11 cellular contexts compared by ENCODE assay signal in the genomic region with DNA sequence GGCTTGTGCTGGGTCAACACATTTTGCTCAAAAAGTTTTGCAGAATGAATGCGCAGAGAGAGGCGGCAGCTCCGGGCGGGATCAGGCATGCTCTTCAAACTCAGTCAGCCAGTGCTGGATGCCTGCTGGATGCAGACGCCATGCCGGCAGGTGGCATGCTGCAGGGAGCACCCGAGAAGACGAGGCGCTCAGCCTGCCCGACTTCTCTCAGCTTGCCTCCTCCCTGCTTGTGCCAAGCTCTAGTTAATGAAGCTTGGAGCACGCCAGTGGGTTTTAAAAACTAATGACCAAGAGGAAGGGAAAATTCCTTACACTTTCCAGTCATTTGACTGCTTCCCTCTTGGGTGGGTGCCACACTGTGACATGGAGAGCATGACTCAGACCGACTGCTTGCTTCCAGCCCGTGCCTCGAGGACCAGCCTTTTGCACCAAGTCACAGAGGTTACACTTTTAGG. TPM values are rescaled to one million over a fixed set of nuclear protein-coding genes. Genes with fewer than 3 reads are reported as not detected.
A peak's percentile ranks its signal among the peaks of the same experiment; 100 is the strongest.
DNase-seq lines count a peak whose midpoint lies in the region; ATAC-seq and TF ChIP-seq lines count a peak whose summit lies in the region.
"Had no signal": no experiment of that assay in that cellular context is flagged by ENCODE, and none has a peak within 500 bp of the region (broad histone marks: within the 10 kb centered on the region; RNA-seq: fewer than 3 reads in every experiment).

No MANE protein-coding gene starts in this region.

- H3K9me2 ChIP-seq in GM23248 (ENCODE audit: insufficient read depth): no peaks in the 10 kb centered on the region

- H3F3A ChIP-seq in GM23248 (ENCODE audit: insufficient read depth): no peaks in the 10 kb centered on the region

- ATAC-seq in HG02981 (IDR thresholded peaks at IDR 0.05; ENCODE audit: unreplicated experiment): no peak

- no peaks in the 10 kb centered on the region for H3K36me3 ChIP-seq in GM23248 (ENCODE audit: low read depth)

- H3K9me3 Mint-ChIP-seq in activated CD4-positive, alpha-beta T cell treated with anti-CD3 and anti-CD28 coated beads, Interleukin-2, amount 10 ng/mL, durations not matched to agents 7 days and 5 days: no peaks in the 10 kb centered on the region
- H3K9me3 Mint-ChIP-seq: neural crest cell had no signal

- TF ChIP-seq CTCF in lower leg skin (IDR thresholded peaks at IDR 0.05): no peak

- in situ Hi-C loops in GM23248 (cut with MboI): no loop called here

- no peak overlapping the region for H3K27ac ChIP-seq in GM23248

- peaks cover 51% of the 10 kb centered on the region for H3K27me3 ChIP-seq in GM23248 (replicated peaks; ENCODE audit: insufficient read depth)

- H3K27me3 Mint-ChIP-seq in activated CD4-positive, alpha-beta T cell treated with anti-CD3 and anti-CD28 coated beads, Interleukin-2, amount 10 ng/mL, durations not matched to agents 7 days and 5 days: peaks cover 4% of the 10 kb centered on the region

- whole genome bisulfite sequencing in GM23248 (ENCODE audit: low coverage in 1 of 2, low lambda C conversion rate in 2 of 2, missing lambda C conversion rate in 2 of 2), 2 experiments: 7 to 15% methylated on average over 14 of the region's 14 CpGs
- 47 to 53% methylated on average over 13 to 14 of the region's 14 CpGs for WGBS in lower leg skin, 2 donors

- POLR2A ChIA-PET in activated CD4-positive, alpha-beta T cell treated with anti-CD3 and anti-CD28 coated beads, Interleukin-2, amount 10 ng/mL, durations not matched to agents 7 days and 5 days (lab: Charles Lee): no interaction called here

- TF ChIP-seq POLR2A in lower leg skin (IDR thresholded peaks at IDR 0.05): no peak

- no peaks in the 10 kb centered on the region for H3K36me3 Mint-ChIP-seq in activated CD4-positive, alpha-beta T cell treated with anti-CD3 and anti-CD28 coated beads, Interleukin-2, amount 10 ng/mL, durations not matched to agents 7 days and 5 days (ENCODE audit: low read depth)

- CTCF ChIA-PET in activated CD4-positive, alpha-beta T cell treated with anti-CD3 and anti-CD28 coated beads, Interleukin-2, amount 10 ng/mL, durations not matched to agents 7 days and 5 days (lab: Charles Lee): interaction anchor here (1.4 kb wide), 1 partner anchor 10 kb away, joined by 4 read pairs; no protein-coding TSS in a partner anchor

- H3K4me1 ChIP-seq in GM23248 (ENCODE audit: insufficient read depth): no peaks in the 10 kb centered on the region

- H3K27ac Mint-ChIP-seq in activated CD4-positive, alpha-beta T cell treated with anti-CD3 and anti-CD28 coated beads, Interleukin-2, amount 10 ng/mL, durations not matched to agents 7 days and 5 days: no peak overlapping the region

- H3K4me3 Mint-ChIP-seq in activated CD4-positive, alpha-beta T cell treated with anti-CD3 and anti-CD28 coated beads, Interleukin-2, amount 10 ng/mL, durations not matched to agents 7 days and 5 days: no peak overlapping the region
- H3K4me3 Mint-ChIP-seq: neural crest cell had no signal

- H3K79me2 ChIP-seq in GM23248 (ENCODE audit: insufficient read depth): no peaks in the 10 kb centered on the region

- no peak overlapping the region for H2AFZ ChIP-seq in GM23248

- H3K4me3 ChIP-seq in GM23248 (no peak overlapping the region), lower leg skin (ENCODE audit: low read depth, poor library complexity, severe bottlenecking) (no peak overlapping the region)

- H3K4me2 ChIP-seq in GM23248 (ENCODE audit: unreplicated experiment): no peak overlapping the region

- peak; percentile 74 for DNase-seq in Ammon's horn (ENCODE audit: low spot score)
- DNase-seq in GM23248: peak; percentile 90
- peak in 44 of 58 donors; percentile 5 to 80 (median 36) for DNase-seq in anterior cingulate cortex (lab: John Stamatoyannopoulos, UW)
- peak; percentile 41 to 86 for DNase-seq in lower leg skin (ENCODE audit: low spot score in 2 of 2)
- DNase-seq in activated CD4-positive, alpha-beta T cell treated with anti-CD3 and anti-CD28 coated beads, Interleukin-2, amount 10 ng/mL, durations not matched to agents 7 days and 5 days: no peak
- no peak for DNase-seq in stimulated activated CD4-positive, alpha-beta T cell treated with anti-CD3 and anti-CD28 coated beads, Interleukin-2, amount 100 ng/mL, for 48 hours
- DNase-seq in T-helper 1 cell: no peak
- DNase-seq: NCI-H526 treated with DMSO at 0.1 percent for 48 hours; stimulated activated CD4-positive, alpha-beta T cell treated with anti-CD3 and anti-CD28 coated beads, Interleukin-4, amount 100 ng/mL, for 24 hours had no signal

- intact Hi-C loops in lower leg skin (cut with DNase I; ENCODE audit: low total_unique reads): no loop called here

- no peak overlapping the region for H3K9ac ChIP-seq in GM23248

- no peaks in the 10 kb centered on the region for H3K4me1 Mint-ChIP-seq in activated CD4-positive, alpha-beta T cell treated with anti-CD3 and anti-CD28 coated beads, Interleukin-2, amount 10 ng/mL, durations not matched to agents 7 days and 5 days
- H3K4me1 Mint-ChIP-seq: neural crest cell had no signal

- H3K9me3 ChIP-seq in GM23248 (ENCODE audit: low read depth): no peaks in the 10 kb centered on the region

- no peaks in the 10 kb centered on the region for H4K20me1 ChIP-seq in GM23248 (ENCODE audit: insufficient read depth)

RNA-seq across cellular contexts. Expression of gene SLC24A4, which starts 39.8 kb away (rescaled TPM):
- not detected in 2 replicates for total RNA-seq in GM23248 (2014; rRNA removed; shearing (Covaris generic))
- not detected in 2 replicates for polyA plus RNA-seq in GM23248 (2016; fragmentation: Nextera tagmentation; extraction: Ambion mirVana)
- under 1 TPM; 0.08 to 0.37 (median 0.22) TPM for total RNA-seq in lower leg skin
- total RNA-seq in activated CD4-positive, alpha-beta T cell treated with anti-CD3 and anti-CD28 coated beads, Interleukin-2, amount 10 ng/mL, durations not matched to agents 7 days and 5 days: not detected

Comparison
In these comparisons a context has a peak if more than half of its experiments do, and no peak if none do; other contexts are left out.
1. DNase-seq: peak in Ammon's horn (single experiment), GM23248 (single experiment), anterior cingulate cortex (44 of 58) and lower leg skin (2 of 2); none in activated CD4-positive, alpha-beta T cell treated with anti-CD3 and anti-CD28 coated beads, Interleukin-2, amount 10 ng/mL, durations not matched to agents 7 days and 5 days (single experiment), stimulated activated CD4-positive, alpha-beta T cell treated with anti-CD3 and anti-CD28 coated beads, Interleukin-2, amount 100 ng/mL, for 48 hours (0 of 2) and T-helper 1 cell (0 of 5).